ENCODE assay signal across 8 cellular contexts in genomic region chr4:151407466-151408379, GRCh38. TPM values are rescaled to one million over a fixed set of nuclear protein-coding genes. Genes with fewer than 3 reads are reported as not detected.
DNase-seq lines count a peak whose midpoint lies in the region; ATAC-seq, FAIRE-seq and TF ChIP-seq lines count a peak whose summit lies in the region.

No MANE protein-coding gene starts in this region.

- TF ChIP-seq CTCF in activated CD8-positive, alpha-beta T cell treated with anti-CD3 and anti-CD28 coated beads for 36 hours (IDR thresholded peaks at IDR 0.05) = no peak
- TF ChIP-seq CTCF in foreskin keratinocyte (conservative IDR thresholded peaks at IDR 0.05) (peak; percentile 51), osteocyte (IDR thresholded peaks at IDR 0.05) (no peak), D721Med (IDR thresholded peaks at IDR 0.05; ENCODE audit: insufficient read depth, missing control alignments) (no peak)

- H3K4me1 ChIP-seq in ES-I3 (ENCODE audit: insufficient read depth, low read length) (no peaks in the 10 kb centered on the region), foreskin keratinocyte (peaks cover 9% of the 10 kb centered on the region)

- H3K9ac ChIP-seq in ES-I3 (ENCODE audit: low read depth, low read length) = peak overlapping the region; percentile 64; the same call in 1 of the 2 replicates

- no peaks in the 10 kb centered on the region for H3K9me3 Mint-ChIP-seq in activated CD8-positive, alpha-beta T cell treated with anti-CD3 and anti-CD28 coated beads for 36 hours
- H3K9me3 Mint-ChIP-seq in osteocyte (ENCODE audit: unreplicated experiment) = no peaks in the 10 kb centered on the region

- peak overlapping the region; percentile 97 for H3K27ac ChIP-seq in foreskin keratinocyte

- TF ChIP-seq POLR2A in H54 (IDR thresholded peaks at IDR 0.05; ENCODE audit: low read depth, low read length) = no peak

- CTCF ChIA-PET in activated CD8-positive, alpha-beta T cell treated with anti-CD3 and anti-CD28 coated beads for 36 hours (lab: Charles Lee) = interaction anchor here (0.8 to 1.4 kb wide), 2 partner anchors 132 to 322 kb away, joined by 3 read pairs; no protein-coding TSS in a partner anchor

- intact Hi-C loops in activated CD8-positive, alpha-beta T cell treated with anti-CD3 and anti-CD28 coated beads for 36 hours (cut with micrococcal nuclease) = no loop called here

- FAIRE-seq in H54 (lab: Jason Lieb, UNC) (no peak), D721Med (lab: Jason Lieb, UNC) (no peak)

- H3K4me1 Mint-ChIP-seq in activated CD8-positive, alpha-beta T cell treated with anti-CD3 and anti-CD28 coated beads for 36 hours (ENCODE audit: low read depth) = peaks cover 24% of the 10 kb centered on the region
- peaks cover 17% of the 10 kb centered on the region for H3K4me1 Mint-ChIP-seq in osteocyte (ENCODE audit: unreplicated experiment)

- no peaks in the 10 kb centered on the region for H3K36me3 ChIP-seq in ES-I3 (ENCODE audit: insufficient read depth, low read length)

- H3K36me3 Mint-ChIP-seq in activated CD8-positive, alpha-beta T cell treated with anti-CD3 and anti-CD28 coated beads for 36 hours (ENCODE audit: low read depth) = no peaks in the 10 kb centered on the region
- no peaks in the 10 kb centered on the region for H3K36me3 Mint-ChIP-seq in osteocyte (ENCODE audit: unreplicated experiment)

- no peaks in the 10 kb centered on the region for H3K9me3 ChIP-seq in ES-I3 (ENCODE audit: control insufficient read depth, insufficient read depth, low read length)

- no peaks in the 10 kb centered on the region for H3K27me3 ChIP-seq in foreskin keratinocyte

- POLR2A ChIA-PET in activated CD8-positive, alpha-beta T cell treated with anti-CD3 and anti-CD28 coated beads for 36 hours (lab: Charles Lee) = no interaction called here

- ATAC-seq in GM21447 (IDR thresholded peaks at IDR 0.05; ENCODE audit: unreplicated experiment) = peak; percentile 88
- peak; percentile 7 for ATAC-seq in activated CD8-positive, alpha-beta T cell treated with anti-CD3 and anti-CD28 coated beads for 36 hours
- no peak for ATAC-seq in foreskin keratinocyte

- peaks cover 43% of the 10 kb centered on the region for H3K27me3 Mint-ChIP-seq in activated CD8-positive, alpha-beta T cell treated with anti-CD3 and anti-CD28 coated beads for 36 hours
- peaks cover 5% of the 10 kb centered on the region for H3K27me3 Mint-ChIP-seq in osteocyte (ENCODE audit: unreplicated experiment)

- H3K4me3 Mint-ChIP-seq in activated CD8-positive, alpha-beta T cell treated with anti-CD3 and anti-CD28 coated beads for 36 hours = peak overlapping the region; percentile 77
- H3K4me3 Mint-ChIP-seq in osteocyte (ENCODE audit: unreplicated experiment) = peak overlapping the region; percentile 81

- DNase-seq in HT-29 (ENCODE audit: low spot score) (peak; percentile 44), foreskin keratinocyte (peak in 1 of 2 donors; percentile 34), osteocyte (ENCODE audit: extremely low spot score, unreplicated experiment) (no peak), H54 (ENCODE audit: insufficient read length, low spot score) (no peak), D721Med (ENCODE audit: insufficient read length, low spot score) (no peak)
- DNase-seq in activated CD8-positive, alpha-beta T cell treated with anti-CD3 and anti-CD28 coated beads for 36 hours = peak; percentile 65

- peak overlapping the region; percentile 49 for H3K27ac Mint-ChIP-seq in activated CD8-positive, alpha-beta T cell treated with anti-CD3 and anti-CD28 coated beads for 36 hours
- peak overlapping the region; percentile 73 for H3K27ac Mint-ChIP-seq in osteocyte (ENCODE audit: unreplicated experiment)

RNA-seq across cellular contexts. Expression of gene FHIP1A, which starts 1.3 kb away (rescaled TPM):
- 1.8 and 2.2 TPM in 2 replicates for total RNA-seq in HT-29 (2014; rRNA removed; shearing (Covaris generic))
- under 1 TPM; 0.76 to 0.86 TPM for total RNA-seq in activated CD8-positive, alpha-beta T cell treated with anti-CD3 and anti-CD28 coated beads for 36 hours
- total RNA-seq in foreskin keratinocyte (17.0 and 19.1 TPM in 2 replicates), osteocyte (0.86 and 0.94 TPM in 2 replicates)
- 0.93 and 1.3 TPM in 2 replicates for polyA plus RNA-seq in foreskin keratinocyte

Comparison
In these comparisons a context has a peak if more than half of its experiments do, and no peak if none do; other contexts are left out.
1. DNase-seq: peak in HT-29 (single experiment) and activated CD8-positive, alpha-beta T cell treated with anti-CD3 and anti-CD28 coated beads for 36 hours (single experiment); none in osteocyte (single experiment), H54 (single experiment) and D721Med (single experiment).